1 cellular context compared by ENCODE assay signal in genomic region chr5:16879191-16879590, GRCh38.
TF ChIP-seq lines count a peak whose summit lies in the region.

No MANE protein-coding gene starts in this region.

TF ChIP-seq in SK-N-SH treated with all-trans-retinoic acid at 6 μM for 48 hours, 23 proteins besides CTCF, POLR2A, EP300 and RAD21 (continued from another document):
- no peak for TF ChIP-seq CREB5 (CRISPR knock-in tag; IDR thresholded peaks at IDR 0.05; ENCODE audit: low read depth)
- no peak for TF ChIP-seq ZFP3 (CRISPR knock-in tag; IDR thresholded peaks at IDR 0.05)
- no peak for TF ChIP-seq ESRRG (CRISPR knock-in tag; IDR thresholded peaks at IDR 0.05)
- TF ChIP-seq PPARA (CRISPR knock-in tag; IDR thresholded peaks at IDR 0.05; ENCODE audit: borderline replicate concordance): no peak
- no peak for TF ChIP-seq CSDC2 (CRISPR knock-in tag; IDR thresholded peaks at IDR 0.05)
- no peak for TF ChIP-seq ZNF70 (CRISPR knock-in tag; IDR thresholded peaks at IDR 0.05)
- TF ChIP-seq TSHZ2 (CRISPR knock-in tag; IDR thresholded peaks at IDR 0.05): no peak
- TF ChIP-seq CSRNP3 (CRISPR knock-in tag; IDR thresholded peaks at IDR 0.05): no peak
- no peak for TF ChIP-seq OSR1 (CRISPR knock-in tag; IDR thresholded peaks at IDR 0.05)
- TF ChIP-seq RARB (CRISPR knock-in tag; IDR thresholded peaks at IDR 0.05): no peak
- TF ChIP-seq ZNF8 (CRISPR knock-in tag; IDR thresholded peaks at IDR 0.05): no peak
- no peak for TF ChIP-seq TCF4 (CRISPR knock-in tag; IDR thresholded peaks at IDR 0.05; ENCODE audit: borderline replicate concordance)
- TF ChIP-seq ZC3H10 (CRISPR knock-in tag; IDR thresholded peaks at IDR 0.05): no peak
- no peak for TF ChIP-seq POU6F1 (CRISPR knock-in tag; IDR thresholded peaks at IDR 0.05; ENCODE audit: borderline replicate concordance, low read depth)
